14 cellular contexts compared by ENCODE assay signal in the genomic region with DNA sequence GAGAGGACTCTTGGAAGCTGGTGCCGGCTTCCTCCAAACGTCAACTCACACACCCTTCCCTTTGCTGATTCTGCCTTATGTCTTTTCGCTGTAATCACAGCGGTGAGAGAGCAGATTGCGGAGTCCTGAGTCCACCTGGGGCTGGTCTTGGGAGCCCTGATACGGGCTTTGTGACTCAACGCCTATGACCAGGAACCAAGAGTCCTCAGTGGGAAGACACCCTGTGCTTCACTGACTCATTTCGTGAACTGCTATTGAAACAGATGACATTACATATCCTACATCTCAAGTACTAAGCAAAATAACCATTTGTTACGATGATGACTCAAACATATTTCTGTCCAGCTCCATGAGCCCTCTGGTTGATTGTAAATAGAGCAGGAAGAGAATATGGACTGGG.
DNase-seq lines count a peak whose midpoint lies in the region; ATAC-seq, FAIRE-seq and TF ChIP-seq lines count a peak whose summit lies in the region.
"Had no signal": no experiment of that assay in that cellular context is flagged by ENCODE, and none has a peak within 500 bp of the region (broad histone marks: within the 10 kb centered on the region; RNA-seq: fewer than 3 reads in every experiment).

No MANE protein-coding gene starts in this region.

- no peaks in the 10 kb centered on the region for H3K27me3 ChIP-seq in smooth muscle cell (ENCODE audit: low read depth)
- no peaks in the 10 kb centered on the region for H3K27me3 ChIP-seq in colonic mucosa

- no peaks in the 10 kb centered on the region for H3K4me1 Mint-ChIP-seq in activated CD8-positive, alpha-beta T cell treated with anti-CD3 and anti-CD28 coated beads for 36 hours (ENCODE audit: low read depth)
- no peaks in the 10 kb centered on the region for H3K4me1 Mint-ChIP-seq in activated CD8-positive, alpha-beta T cell treated with anti-CD3 and anti-CD28 coated beads, Interleukin-2, amount 10 ng/mL, durations not matched to agents 7 days and 5 days (ENCODE audit: low read depth)
- H3K4me1 Mint-ChIP-seq: naive B cell had no signal

- no peaks in the 10 kb centered on the region for H3K9me3 Mint-ChIP-seq in activated CD8-positive, alpha-beta T cell treated with anti-CD3 and anti-CD28 coated beads for 36 hours
- no peaks in the 10 kb centered on the region for H3K9me3 Mint-ChIP-seq in activated CD8-positive, alpha-beta T cell treated with anti-CD3 and anti-CD28 coated beads, Interleukin-2, amount 10 ng/mL, durations not matched to agents 7 days and 5 days (ENCODE audit: insufficient read depth)

- CTCF ChIA-PET in activated CD8-positive, alpha-beta T cell treated with anti-CD3 and anti-CD28 coated beads for 36 hours (lab: Charles Lee), result no interaction called here
- CTCF ChIA-PET in activated CD8-positive, alpha-beta T cell treated with anti-CD3 and anti-CD28 coated beads, Interleukin-2, amount 10 ng/mL, durations not matched to agents 7 days and 5 days (lab: Charles Lee), result no interaction called here

- H3K36me3 ChIP-seq in smooth muscle cell (ENCODE audit: low read depth) (no peaks in the 10 kb centered on the region), colonic mucosa (no peaks in the 10 kb centered on the region)

- H3K4me3 Mint-ChIP-seq in activated CD8-positive, alpha-beta T cell treated with anti-CD3 and anti-CD28 coated beads for 36 hours, result no peak overlapping the region
- H3K4me3 Mint-ChIP-seq in activated CD8-positive, alpha-beta T cell treated with anti-CD3 and anti-CD28 coated beads, Interleukin-2, amount 10 ng/mL, durations not matched to agents 7 days and 5 days, result no peak overlapping the region

- H3K9ac ChIP-seq in smooth muscle cell (ENCODE audit: low read depth) (no peak overlapping the region), colonic mucosa (ENCODE audit: low read depth in 2 of 2, low read length in 2 of 2) (no peak overlapping the region)

- WGBS in smooth muscle cell (ENCODE audit: low lambda C conversion rate), result 40% methylated on average over 9 of the region's 9 CpGs

- DNase-seq in activated CD8-positive, alpha-beta T cell treated with anti-CD3 and anti-CD28 coated beads for 36 hours, result no peak
- DNase-seq in activated CD8-positive, alpha-beta T cell treated with anti-CD3 and anti-CD28 coated beads, Interleukin-2, amount 10 ng/mL, durations not matched to agents 7 days and 5 days, result no peak
- DNase-seq in NCI-H226, result peak; percentile 7
- peak; percentile 14 for DNase-seq in dermis blood vessel endothelial cell
- DNase-seq in smooth muscle cell (lab: John Stamatoyannopoulos, UW; ENCODE audit: unreplicated experiment), result no peak
- no peak for DNase-seq in urothelium cell line (ENCODE audit: low spot score)
- no peak for DNase-seq in NCI-H1092 (lab: John Stamatoyannopoulos, UW)
- DNase-seq in colonic mucosa, result no peak
- DNase-seq: activated CD4-positive, alpha-beta T cell treated with anti-CD3 and anti-CD28 coated beads for 1 hour; activated naive CD4-positive, alpha-beta T cell treated with Interleukin-2 at 50 U/mL for 16 hours; GDM1; naive B cell; small intestine had no signal

- H2AFZ ChIP-seq in smooth muscle cell (ENCODE audit: low read depth), result no peak overlapping the region

- POLR2A ChIA-PET in activated CD8-positive, alpha-beta T cell treated with anti-CD3 and anti-CD28 coated beads for 36 hours (lab: Charles Lee), result no interaction called here
- POLR2A ChIA-PET in activated CD8-positive, alpha-beta T cell treated with anti-CD3 and anti-CD28 coated beads, Interleukin-2, amount 10 ng/mL, durations not matched to agents 7 days and 5 days (lab: Charles Lee), result no interaction called here

- H3K4me2 ChIP-seq in smooth muscle cell, result peak overlapping the region; percentile 69

- H3K4me1 ChIP-seq in smooth muscle cell (ENCODE audit: low read depth) (peaks cover 6% of the 10 kb centered on the region), colonic mucosa (no peaks in the 10 kb centered on the region)

- intact Hi-C loops in activated CD8-positive, alpha-beta T cell treated with anti-CD3 and anti-CD28 coated beads for 36 hours (cut with micrococcal nuclease), result no loop called here
- intact Hi-C loops in colonic mucosa (cut with DNase I), result no loop called here

- no peaks in the 10 kb centered on the region for H3K27me3 Mint-ChIP-seq in activated CD8-positive, alpha-beta T cell treated with anti-CD3 and anti-CD28 coated beads for 36 hours
- no peaks in the 10 kb centered on the region for H3K27me3 Mint-ChIP-seq in activated CD8-positive, alpha-beta T cell treated with anti-CD3 and anti-CD28 coated beads, Interleukin-2, amount 10 ng/mL, durations not matched to agents 7 days and 5 days (ENCODE audit: low read depth)
- H3K27me3 Mint-ChIP-seq: naive B cell had no signal

- H4K20me1 ChIP-seq in smooth muscle cell (ENCODE audit: low read depth), result no peaks in the 10 kb centered on the region

- TF ChIP-seq CTCF in activated CD8-positive, alpha-beta T cell treated with anti-CD3 and anti-CD28 coated beads for 36 hours (IDR thresholded peaks at IDR 0.05), result no peak
- no peak for TF ChIP-seq CTCF in smooth muscle cell (IDR thresholded peaks at IDR 0.05; ENCODE audit: borderline replicate concordance, insufficient read depth, poor library complexity, severe bottlenecking)
- TF ChIP-seq CTCF in colonic mucosa (IDR thresholded peaks at IDR 0.05), result no peak

- H3K27ac Mint-ChIP-seq in activated CD8-positive, alpha-beta T cell treated with anti-CD3 and anti-CD28 coated beads for 36 hours, result no peak overlapping the region
- no peak overlapping the region for H3K27ac Mint-ChIP-seq in activated CD8-positive, alpha-beta T cell treated with anti-CD3 and anti-CD28 coated beads, Interleukin-2, amount 10 ng/mL, durations not matched to agents 7 days and 5 days
- H3K27ac Mint-ChIP-seq: naive B cell had no signal

- no peaks in the 10 kb centered on the region for H3K79me2 ChIP-seq in smooth muscle cell (ENCODE audit: low read depth)

- no peaks in the 10 kb centered on the region for H3K9me3 ChIP-seq in smooth muscle cell (replicated peaks; ENCODE audit: low read depth)
- H3K9me3 ChIP-seq in colonic mucosa, result no peaks in the 10 kb centered on the region

- no peak for FAIRE-seq in urothelium cell line (lab: Jason Lieb, UNC)
- FAIRE-seq: small intestine had no signal

- H3K4me3 ChIP-seq in smooth muscle cell, result no peak overlapping the region
- H3K4me3 ChIP-seq in colonic mucosa, result no peak overlapping the region

- peak overlapping the region; percentile 79 for H3K27ac ChIP-seq in smooth muscle cell (ENCODE audit: low read depth)
- H3K27ac ChIP-seq in colonic mucosa, result no peak overlapping the region

- H3F3A ChIP-seq in smooth muscle cell (ENCODE audit: low read depth), result peaks cover 5% of the 10 kb centered on the region

- H3K36me3 Mint-ChIP-seq in activated CD8-positive, alpha-beta T cell treated with anti-CD3 and anti-CD28 coated beads for 36 hours (ENCODE audit: low read depth), result peaks cover 5% of the 10 kb centered on the region
- no peaks in the 10 kb centered on the region for H3K36me3 Mint-ChIP-seq in activated CD8-positive, alpha-beta T cell treated with anti-CD3 and anti-CD28 coated beads, Interleukin-2, amount 10 ng/mL, durations not matched to agents 7 days and 5 days (ENCODE audit: low read depth)

- peak; percentile 34 for ATAC-seq in activated CD8-positive, alpha-beta T cell treated with anti-CD3 and anti-CD28 coated beads for 36 hours
- ATAC-seq in activated CD8-positive, alpha-beta T cell treated with anti-CD3 and anti-CD28 coated beads, Interleukin-2, amount 10 ng/mL, durations not matched to agents 7 days and 5 days, result no peak
- ATAC-seq: HCT116 had no signal

Comparison
In these comparisons a context has a peak if more than half of its experiments do, and no peak if none do; other contexts are left out.
1. DNase-seq: peak in NCI-H226 (single experiment) and dermis blood vessel endothelial cell (single experiment); none in activated CD8-positive, alpha-beta T cell treated with anti-CD3 and anti-CD28 coated beads for 36 hours (single experiment), activated CD8-positive, alpha-beta T cell treated with anti-CD3 and anti-CD28 coated beads, Interleukin-2, amount 10 ng/mL, durations not matched to agents 7 days and 5 days (single experiment), smooth muscle cell (single experiment), urothelium cell line (single experiment), NCI-H1092 (single experiment) and colonic mucosa (single experiment).